Comparison of ENCODE assay signal across 16 cellular contexts in the genomic region with DNA sequence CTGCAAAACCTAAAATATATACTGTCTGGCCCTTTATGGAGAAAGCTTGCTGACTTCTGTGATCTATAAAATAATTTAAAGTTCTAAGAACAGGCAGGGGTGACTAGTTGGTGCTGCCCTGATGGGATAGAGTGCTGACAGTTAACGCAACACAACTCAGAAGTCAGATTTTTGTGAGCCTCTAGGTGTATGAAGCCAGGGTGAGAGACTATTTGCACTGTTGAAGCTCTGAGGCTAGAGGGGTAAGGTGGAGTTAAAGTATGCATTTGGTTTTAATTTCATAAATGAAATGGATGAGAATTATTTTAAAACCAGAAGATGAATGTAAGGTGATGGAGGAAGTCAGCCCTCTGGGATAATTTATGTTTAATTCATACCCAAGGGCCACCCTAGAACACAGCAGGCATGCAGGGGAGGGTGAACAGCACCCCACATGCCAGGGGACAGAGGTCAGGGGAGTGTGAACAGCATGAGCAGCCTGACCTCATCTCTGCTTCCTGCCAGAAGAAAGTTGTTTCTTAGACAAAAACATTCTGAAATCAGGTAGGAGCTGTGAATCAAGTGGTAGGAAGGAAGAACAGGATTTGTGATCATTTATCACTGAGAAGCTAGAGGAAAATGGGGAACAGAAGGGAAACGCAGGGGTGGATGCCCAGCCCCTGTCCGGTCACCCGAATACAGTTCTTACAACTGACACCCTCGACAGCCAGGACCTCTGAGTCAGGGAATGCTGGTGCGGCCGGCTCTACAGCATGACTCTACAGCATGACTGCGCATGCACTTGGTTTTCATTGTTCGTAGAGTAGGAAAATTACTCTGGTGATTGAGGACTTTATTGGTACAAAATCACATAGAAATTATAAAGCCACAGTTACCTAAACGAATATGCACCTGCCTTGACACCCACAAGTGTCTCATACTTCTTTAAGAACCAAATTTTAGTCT.
A peak's percentile ranks its signal among the peaks of the same experiment; 100 is the strongest.
DNase-seq lines count a peak whose midpoint lies in the region; ATAC-seq lines count a peak whose summit lies in the region.
"Had no signal": no experiment of that assay in that cellular context is flagged by ENCODE, and none has a peak within 500 bp of the region (broad histone marks: within the 10 kb centered on the region; RNA-seq: fewer than 3 reads in every experiment).

No MANE protein-coding gene starts in this region.

- peak overlapping the region; percentile 71 for H3K27ac Mint-ChIP-seq in activated naive CD4-positive, alpha-beta T cell treated with anti-CD3 and anti-CD28 coated beads, Interleukin-2, amount 10 ng/mL, durations not matched to agents 7 days and 5 days
- peak overlapping the region; percentile 75 for H3K27ac Mint-ChIP-seq in activated naive CD8-positive, alpha-beta T cell treated with anti-CD3 and anti-CD28 coated beads, Interleukin-2, amount 50 U/mL, for 24 hours
- H3K27ac Mint-ChIP-seq in stimulated activated naive B cell treated with anti-CD40 and anti-IgM and Interleukin-4, amounts not matched to agents 10 μg/mL and 1 μg/mL and 100 μg/mL, for 72 hours = peak overlapping the region; percentile 14

- H3K9me3 Mint-ChIP-seq in activated naive CD4-positive, alpha-beta T cell treated with anti-CD3 and anti-CD28 coated beads, Interleukin-2, amount 10 ng/mL, durations not matched to agents 7 days and 5 days = no peaks in the 10 kb centered on the region
- H3K9me3 Mint-ChIP-seq in activated naive CD8-positive, alpha-beta T cell treated with anti-CD3 and anti-CD28 coated beads, Interleukin-2, amount 50 U/mL, for 24 hours = no peaks in the 10 kb centered on the region
- no peaks in the 10 kb centered on the region for H3K9me3 Mint-ChIP-seq in stimulated activated naive B cell treated with anti-CD40 and anti-IgM and Interleukin-4, amounts not matched to agents 10 μg/mL and 1 μg/mL and 100 μg/mL, for 72 hours

- H3K36me3 Mint-ChIP-seq in activated naive CD4-positive, alpha-beta T cell treated with anti-CD3 and anti-CD28 coated beads, Interleukin-2, amount 10 ng/mL, durations not matched to agents 7 days and 5 days = peaks cover 70% of the 10 kb centered on the region
- peaks cover 26% of the 10 kb centered on the region for H3K36me3 Mint-ChIP-seq in activated naive CD8-positive, alpha-beta T cell treated with anti-CD3 and anti-CD28 coated beads, Interleukin-2, amount 50 U/mL, for 24 hours (ENCODE audit: low read depth)
- peaks cover 27 to 43% of the 10 kb centered on the region in 2 donors for H3K36me3 Mint-ChIP-seq in stimulated activated naive B cell treated with anti-CD40 and anti-IgM and Interleukin-4, amounts not matched to agents 10 μg/mL and 1 μg/mL and 100 μg/mL, for 72 hours

- no peak for DNase-seq in activated naive CD4-positive, alpha-beta T cell treated with anti-CD3 and anti-CD28 coated beads, Interleukin-2, amount 10 ng/mL, durations not matched to agents 7 days and 5 days
- no peak for DNase-seq in activated naive CD4-positive, alpha-beta T cell treated with anti-CD3 and anti-CD28 coated beads, Interleukin-2, amount 50 U/mL, for 16 hours
- no peak for DNase-seq in activated naive CD8-positive, alpha-beta T cell treated with anti-CD3 and anti-CD28 coated beads, Interleukin-2, amount 50 U/mL, for 24 hours
- DNase-seq in head of caudate nucleus = peak in 31 of 42 donors; percentile 44 to 91 (median 71)
- DNase-seq in stimulated activated naive B cell treated with anti-CD40 and anti-IgM and Interleukin-4, amounts not matched to agents 10 μg/mL and 1 μg/mL and 100 μg/mL, for 72 hours = no peak
- no peak for DNase-seq in HT-29 (ENCODE audit: low spot score)
- DNase-seq: ACHN, DMS53, H7, heart left ventricle, NCI-H1417 treated with DMSO at 0.1 percent for 48 hours, NCI-H524 treated with DMSO at 0.1 percent for 48 hours, WERI-Rb-1 had no signal

- no peak for ATAC-seq in activated naive CD8-positive, alpha-beta T cell treated with anti-CD3 and anti-CD28 coated beads, Interleukin-2, amount 50 U/mL, for 24 hours
- ATAC-seq in stimulated activated naive B cell treated with anti-CD40 and anti-IgM and Interleukin-4, amounts not matched to agents 10 μg/mL and 1 μg/mL and 100 μg/mL, for 72 hours (replicated peaks) = no peak
- ATAC-seq in HG03457 (IDR thresholded peaks at IDR 0.05; ENCODE audit: unreplicated experiment) (no peak), GM18519 (IDR thresholded peaks at IDR 0.05; ENCODE audit: low FRiP score, unreplicated experiment) (no peak)
- ATAC-seq: heart left ventricle, Right ventricle myocardium inferior had no signal

- peaks cover 34% of the 10 kb centered on the region for H3K4me1 Mint-ChIP-seq in activated naive CD4-positive, alpha-beta T cell treated with anti-CD3 and anti-CD28 coated beads, Interleukin-2, amount 10 ng/mL, durations not matched to agents 7 days and 5 days
- peaks cover 36% of the 10 kb centered on the region for H3K4me1 Mint-ChIP-seq in activated naive CD8-positive, alpha-beta T cell treated with anti-CD3 and anti-CD28 coated beads, Interleukin-2, amount 50 U/mL, for 24 hours
- H3K4me1 Mint-ChIP-seq in stimulated activated naive B cell treated with anti-CD40 and anti-IgM and Interleukin-4, amounts not matched to agents 10 μg/mL and 1 μg/mL and 100 μg/mL, for 72 hours = peaks cover 9 to 34% of the 10 kb centered on the region in 2 donors

- no peaks in the 10 kb centered on the region for H3K27me3 Mint-ChIP-seq in activated naive CD4-positive, alpha-beta T cell treated with anti-CD3 and anti-CD28 coated beads, Interleukin-2, amount 10 ng/mL, durations not matched to agents 7 days and 5 days
- H3K27me3 Mint-ChIP-seq in activated naive CD8-positive, alpha-beta T cell treated with anti-CD3 and anti-CD28 coated beads, Interleukin-2, amount 50 U/mL, for 24 hours = no peaks in the 10 kb centered on the region
- no peaks in the 10 kb centered on the region for H3K27me3 Mint-ChIP-seq in stimulated activated naive B cell treated with anti-CD40 and anti-IgM and Interleukin-4, amounts not matched to agents 10 μg/mL and 1 μg/mL and 100 μg/mL, for 72 hours

- H3K4me3 Mint-ChIP-seq in activated naive CD4-positive, alpha-beta T cell treated with anti-CD3 and anti-CD28 coated beads, Interleukin-2, amount 10 ng/mL, durations not matched to agents 7 days and 5 days = no peak overlapping the region
- no peak overlapping the region for H3K4me3 Mint-ChIP-seq in activated naive CD8-positive, alpha-beta T cell treated with anti-CD3 and anti-CD28 coated beads, Interleukin-2, amount 50 U/mL, for 24 hours
- H3K4me3 Mint-ChIP-seq in stimulated activated naive B cell treated with anti-CD40 and anti-IgM and Interleukin-4, amounts not matched to agents 10 μg/mL and 1 μg/mL and 100 μg/mL, for 72 hours = no peak overlapping the region

- CTCF ChIA-PET in activated naive CD4-positive, alpha-beta T cell treated with anti-CD3 and anti-CD28 coated beads, Interleukin-2, amount 10 ng/mL, durations not matched to agents 7 days and 5 days (lab: Charles Lee) = no interaction called here

- intact Hi-C loops in head of caudate nucleus (cut with DNase I) = no loop called here

Comparison
In these comparisons a context has a peak if more than half of its experiments do, and no peak if none do; other contexts are left out.
1. DNase-seq: peak in head of caudate nucleus (31 of 42); none in activated naive CD4-positive, alpha-beta T cell treated with anti-CD3 and anti-CD28 coated beads, Interleukin-2, amount 10 ng/mL, durations not matched to agents 7 days and 5 days (single experiment), activated naive CD4-positive, alpha-beta T cell treated with anti-CD3 and anti-CD28 coated beads, Interleukin-2, amount 50 U/mL, for 16 hours (single experiment), activated naive CD8-positive, alpha-beta T cell treated with anti-CD3 and anti-CD28 coated beads, Interleukin-2, amount 50 U/mL, for 24 hours (single experiment), stimulated activated naive B cell treated with anti-CD40 and anti-IgM and Interleukin-4, amounts not matched to agents 10 μg/mL and 1 μg/mL and 100 μg/mL, for 72 hours (single experiment) and HT-29 (single experiment).
2. H3K27ac Mint-ChIP-seq: peak in every context shown above with its lines; median percentile 75 in activated naive CD8-positive, alpha-beta T cell treated with anti-CD3 and anti-CD28 coated beads, Interleukin-2, amount 50 U/mL, for 24 hours; 71 in activated naive CD4-positive, alpha-beta T cell treated with anti-CD3 and anti-CD28 coated beads, Interleukin-2, amount 10 ng/mL, durations not matched to agents 7 days and 5 days; 14 in stimulated activated naive B cell treated with anti-CD40 and anti-IgM and Interleukin-4, amounts not matched to agents 10 μg/mL and 1 μg/mL and 100 μg/mL, for 72 hours.